8 cellular contexts compared by ENCODE assay signal in genomic region chr20:17680836-17681740, GRCh38. TPM values are rescaled to one million over a fixed set of nuclear protein-coding genes. Genes with fewer than 3 reads are reported as not detected.
DNase-seq lines count a peak whose midpoint lies in the region; ATAC-seq and TF ChIP-seq lines count a peak whose summit lies in the region.

No MANE protein-coding gene starts in this region.

- DNase-seq in CD1c-positive myeloid dendritic cell (ENCODE audit: extremely low spot score) (peak; percentile 89), RKO (ENCODE audit: low spot score) (peak; percentile 86), fibroblast of peridontal ligament (ENCODE audit: extremely low read depth) (peak; percentile 60), natural killer cell (peak; percentile 82)
- peak; percentile 70 for DNase-seq in activated T-helper 2 cell treated with anti-CD3 and anti-CD28 coated beads, Interferon-gamma antibody, Interleukin-2, Interleukin-4, amounts not matched to agents 10 μg/mL and 5 μg/mL and 100 μg/mL, durations not matched to agents 14 hours and 24 hours and 36 hours (ENCODE audit: low spot score)
- peak; percentile 38 to 73 (median 68) for DNase-seq in stimulated activated naive CD4-positive, alpha-beta T cell (lab: John Stamatoyannopoulos, UW)

- peaks cover 30% of the 10 kb centered on the region for H3K4me1 Mint-ChIP-seq in activated T-helper 2 cell treated with anti-CD3 and anti-CD28 coated beads, Interferon-gamma antibody, Interleukin-2, Interleukin-4, amounts not matched to agents 10 μg/mL and 5 μg/mL and 100 μg/mL, durations not matched to agents 14 hours and 24 hours and 36 hours (ENCODE audit: low read depth)
- H3K4me1 Mint-ChIP-seq in natural killer cell = peaks cover 32 to 33% of the 10 kb centered on the region in 2 donors

- peaks cover 35% of the 10 kb centered on the region for H3K36me3 Mint-ChIP-seq in activated T-helper 2 cell treated with anti-CD3 and anti-CD28 coated beads, Interferon-gamma antibody, Interleukin-2, Interleukin-4, amounts not matched to agents 10 μg/mL and 5 μg/mL and 100 μg/mL, durations not matched to agents 14 hours and 24 hours and 36 hours (ENCODE audit: low read depth)
- no peaks in the 10 kb centered on the region for H3K36me3 Mint-ChIP-seq in natural killer cell

- peak; percentile 51 for TF ChIP-seq CTCF in natural killer cell (IDR thresholded peaks at IDR 0.05)

- H3K4me3 Mint-ChIP-seq in activated T-helper 2 cell treated with anti-CD3 and anti-CD28 coated beads, Interferon-gamma antibody, Interleukin-2, Interleukin-4, amounts not matched to agents 10 μg/mL and 5 μg/mL and 100 μg/mL, durations not matched to agents 14 hours and 24 hours and 36 hours (ENCODE audit: low read depth) = peak overlapping the region; percentile 80
- H3K4me3 Mint-ChIP-seq in natural killer cell = peak overlapping the region; percentile 88

- intact Hi-C loops in activated T-helper 2 cell treated with anti-CD3 and anti-CD28 coated beads, Interferon-gamma antibody, Interleukin-2, Interleukin-4, amounts not matched to agents 10 μg/mL and 5 μg/mL and 100 μg/mL, durations not matched to agents 14 hours and 24 hours and 36 hours (cut with micrococcal nuclease) = loop anchor here (2.0 to 5.0 kb wide), 5 partner anchors 110 to 606 kb away; partner anchors contain the start of genes DSTN, KAT14, PET117 and ZNF133
- intact Hi-C loops in natural killer cell (cut with micrococcal nuclease) = loop anchor here (2.0 to 10.0 kb wide), 7 partner anchors 16 to 314 kb away; no protein-coding TSS in a partner anchor

- peaks cover 20% of the 10 kb centered on the region for H3K27me3 Mint-ChIP-seq in activated T-helper 2 cell treated with anti-CD3 and anti-CD28 coated beads, Interferon-gamma antibody, Interleukin-2, Interleukin-4, amounts not matched to agents 10 μg/mL and 5 μg/mL and 100 μg/mL, durations not matched to agents 14 hours and 24 hours and 36 hours (ENCODE audit: low read depth)
- H3K27me3 Mint-ChIP-seq in natural killer cell (ENCODE audit: low read depth in 2 of 2) = peaks cover 16 to 22% of the 10 kb centered on the region in 2 donors

- ATAC-seq in GM19328 (IDR thresholded peaks at IDR 0.05; ENCODE audit: unreplicated experiment) = peak; percentile 34
- ATAC-seq in HG03520 (IDR thresholded peaks at IDR 0.05; ENCODE audit: unreplicated experiment) = peak; percentile 32
- peak; percentile 21 to 35 (median 29) for ATAC-seq in natural killer cell

- H3K9me3 Mint-ChIP-seq in activated T-helper 2 cell treated with anti-CD3 and anti-CD28 coated beads, Interferon-gamma antibody, Interleukin-2, Interleukin-4, amounts not matched to agents 10 μg/mL and 5 μg/mL and 100 μg/mL, durations not matched to agents 14 hours and 24 hours and 36 hours = no peaks in the 10 kb centered on the region
- H3K9me3 Mint-ChIP-seq in natural killer cell = no peaks in the 10 kb centered on the region

- H3K27ac Mint-ChIP-seq in activated T-helper 2 cell treated with anti-CD3 and anti-CD28 coated beads, Interferon-gamma antibody, Interleukin-2, Interleukin-4, amounts not matched to agents 10 μg/mL and 5 μg/mL and 100 μg/mL, durations not matched to agents 14 hours and 24 hours and 36 hours = peak overlapping the region; percentile 74
- peak overlapping the region; percentile 90 for H3K27ac Mint-ChIP-seq in natural killer cell

RNA-seq across cellular contexts. Expression of gene RRBP1, which starts 1.0 kb away (rescaled TPM):
- 73.1 and 73.6 TPM in 2 replicates for total RNA-seq in activated T-helper 2 cell treated with anti-CD3 and anti-CD28 coated beads, Interferon-gamma antibody, Interleukin-2, Interleukin-4, amounts not matched to agents 10 μg/mL and 5 μg/mL and 100 μg/mL, durations not matched to agents 14 hours and 24 hours and 36 hours
- 10 to 100 TPM; 88.3 to 95.4 (median 90.1) TPM for total RNA-seq in natural killer cell

RNA-seq across cellular contexts. Expression of gene BANF2, which starts 18.7 kb away (rescaled TPM):
- total RNA-seq in activated T-helper 2 cell treated with anti-CD3 and anti-CD28 coated beads, Interferon-gamma antibody, Interleukin-2, Interleukin-4, amounts not matched to agents 10 μg/mL and 5 μg/mL and 100 μg/mL, durations not matched to agents 14 hours and 24 hours and 36 hours = not detected in 2 replicates
- total RNA-seq in natural killer cell = not detected

Comparison
In these comparisons a context has a peak if more than half of its experiments do, and no peak if none do; other contexts are left out.
1. Peak in every context shown above with its lines: DNase-seq and ATAC-seq.